In the genomic region with DNA sequence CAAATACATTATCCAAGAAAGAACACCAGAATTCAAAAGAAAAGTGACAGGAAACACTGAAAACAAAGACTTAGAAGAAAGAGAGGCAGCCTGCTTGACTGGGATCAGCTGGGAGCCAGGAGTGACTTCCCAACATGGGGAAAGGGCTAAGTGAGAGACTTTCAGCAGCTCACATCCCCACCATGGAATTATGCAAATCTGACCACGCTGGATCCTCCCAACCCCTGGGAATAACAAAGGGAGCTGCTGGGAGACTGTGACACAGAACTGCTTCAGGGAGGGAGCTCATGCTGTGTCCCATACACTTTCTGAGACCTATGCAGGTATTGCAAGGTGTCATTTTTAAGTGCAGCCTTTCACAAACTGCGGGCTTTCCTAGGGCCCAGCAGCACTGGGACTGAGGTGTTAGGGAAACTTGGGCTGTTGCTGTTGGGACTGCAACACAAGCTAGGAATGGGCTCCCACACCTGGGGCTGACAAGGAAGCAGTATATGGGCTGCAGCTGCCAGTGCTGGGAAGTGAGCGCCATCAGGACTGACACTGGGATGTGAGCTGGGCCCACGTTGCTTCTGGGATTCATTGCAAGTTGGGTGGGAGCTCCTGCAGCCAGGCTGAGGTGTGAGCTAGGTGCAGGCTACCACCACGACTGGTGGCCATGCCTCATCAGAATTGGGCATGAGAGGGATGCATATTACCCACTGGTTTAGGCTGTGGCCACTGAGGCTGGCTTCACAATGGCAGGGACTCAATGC, we compare ENCODE assay signal across 19 cellular contexts.
"Had no signal": no experiment of that assay in that cellular context is flagged by ENCODE, and none has a peak within 500 bp of the region (broad histone marks: within the 10 kb centered on the region; RNA-seq: fewer than 3 reads in every experiment).

No MANE protein-coding gene starts in this region.

- H3K9me3 ChIP-seq: ovary had no signal

- H3K27me3 ChIP-seq: neutrophil, ovary, right atrium auricular region, spleen had no signal

- H3K9me3 Mint-ChIP-seq: type B pancreatic cell had no signal

- H3K4me1 ChIP-seq: lower lobe of right lung, psoas muscle, right atrium auricular region, spleen had no signal

- H3K4me1 Mint-ChIP-seq: brain, mesothelial cell of epicardium, natural killer cell had no signal

- H3K4me3 Mint-ChIP-seq: brain; dendritic cell treated with granulocyte-macrophage colony-stimulating factor and Interleukin-4, amounts not matched to agents 40 ng/mL and 50 ng/mL, for 4 days; mesothelial cell of epicardium; natural killer cell; type B pancreatic cell had no signal

- H3K36me3 ChIP-seq: lower lobe of right lung, neutrophil, ovary, right atrium auricular region, spleen, thoracic aorta had no signal

- ATAC-seq: activated naive CD4-positive, alpha-beta T cell treated with anti-CD3 and anti-CD28 coated beads, Interleukin-2, amount 50 U/mL, for 72 hours; lower lobe of right lung; natural killer cell; psoas muscle had no signal

- DNase-seq: activated T-cell treated with anti-CD3 and anti-CD28 coated beads, Interleukin-2, amount 50 U/mL, for 1 hour; effector CD4-positive, alpha-beta T cell; foreskin melanocyte; lower lobe of right lung; natural killer cell; ovary; psoas muscle; spleen; stimulated activated CD4-positive, alpha-beta T cell treated with anti-CD3 and anti-CD28 coated beads, Interleukin-4, amount 100 ng/mL, for 24 hours; stimulated activated naive CD4-positive, alpha-beta T cell treated with Interleukin-2 at 50 U/mL for 16 hours; T-helper 9 cell had no signal

- H3K27ac Mint-ChIP-seq: activated naive CD4-positive, alpha-beta T cell treated with anti-CD3 and anti-CD28 coated beads, Interleukin-2, amount 50 U/mL, for 72 hours; brain; dendritic cell treated with granulocyte-macrophage colony-stimulating factor and Interleukin-4, amounts not matched to agents 40 ng/mL and 50 ng/mL, for 4 days; mesothelial cell of epicardium; natural killer cell; type B pancreatic cell had no signal

- H3K36me3 Mint-ChIP-seq: brain, type B pancreatic cell had no signal

- H3K4me3 ChIP-seq: lower lobe of right lung, ovary, psoas muscle, right atrium auricular region, spleen, thoracic aorta had no signal

- H3K27ac ChIP-seq: lower lobe of right lung, neutrophil, ovary, psoas muscle, right atrium auricular region, spleen, thoracic aorta had no signal

- H3K27me3 Mint-ChIP-seq: dendritic cell treated with granulocyte-macrophage colony-stimulating factor and Interleukin-4, amounts not matched to agents 40 ng/mL and 50 ng/mL, for 4 days; type B pancreatic cell had no signal
